9 cellular contexts compared by ENCODE assay signal in genomic region chr17:47732399-47733046, GRCh38. TPM values are rescaled to one million over a fixed set of nuclear protein-coding genes. Genes with fewer than 3 reads are reported as not detected.
DNase-seq lines count a peak whose midpoint lies in the region; ATAC-seq lines count a peak whose summit lies in the region.
"Had no signal": no experiment of that assay in that cellular context is flagged by ENCODE, and none has a peak within 500 bp of the region (broad histone marks: within the 10 kb centered on the region; RNA-seq: fewer than 3 reads in every experiment).

No MANE protein-coding gene starts in this region.

- peaks cover 80% of the 10 kb centered on the region for H3K27me3 ChIP-seq in iPS-20b (ENCODE audit: insufficient read depth, low read length)
- peaks cover 24% of the 10 kb centered on the region for H3K27me3 ChIP-seq in thymus (ENCODE audit: control insufficient read depth, insufficient read depth)

- no peaks in the 10 kb centered on the region for H3K36me3 ChIP-seq in iPS-20b (ENCODE audit: insufficient read depth, low read depth, low read length)
- H3K36me3 ChIP-seq in thymus (ENCODE audit: control insufficient read depth, insufficient read depth) = no peaks in the 10 kb centered on the region

- DNase-seq in activated gamma-delta T cell treated with Interleukin-2 at 50 U/mL for 16 hours = peak; percentile 6
- no peak for DNase-seq in activated gamma-delta T cell (lab: John Stamatoyannopoulos, UW)
- peak; percentile 65 for DNase-seq in activated CD8-positive, alpha-beta memory T cell treated with anti-CD3 and anti-CD28 coated beads, Interleukin-2, amount 50 U/mL, for 48 hours
- DNase-seq in NCI-H82 treated with DMSO at 0.1 percent for 48 hours (lab: John Stamatoyannopoulos, UW; ENCODE audit: unreplicated experiment) = no peak

- no peaks in the 10 kb centered on the region for H3K9me3 ChIP-seq in iPS-20b (ENCODE audit: insufficient read depth, low read depth, low read length)
- H3K9me3 ChIP-seq in thymus (ENCODE audit: control insufficient read depth) = no peaks in the 10 kb centered on the region

- H3K27ac ChIP-seq in iPS-20b (ENCODE audit: low read length) (no peak overlapping the region), thymus (ENCODE audit: low read depth) (no peak overlapping the region)

- WGBS in thymus = 64% methylated on average over 12 of the region's 12 CpGs

- H3K9ac ChIP-seq in iPS-20b (ENCODE audit: low read depth, low read length) = no peak overlapping the region

- H3K4me3 ChIP-seq in iPS-20b (ENCODE audit: low read length) (peak overlapping the region; percentile 70; the same call in 1 of the 2 replicates), thymus (ENCODE audit: low read length) (peak overlapping the region; percentile 46)

- H3K4me1 ChIP-seq in iPS-20b (ENCODE audit: insufficient read depth, low read length) (peaks cover 3% of the 10 kb centered on the region; the same call in 1 of the 2 replicates), thymus (ENCODE audit: control insufficient read depth, insufficient read depth, low read length) (peaks cover 13% of the 10 kb centered on the region)

- no peak for ATAC-seq in GM18519 (IDR thresholded peaks at IDR 0.05; ENCODE audit: low FRiP score, unreplicated experiment)
- no peak for ATAC-seq in HG02884 (IDR thresholded peaks at IDR 0.05; ENCODE audit: unreplicated experiment)

RNA-seq across cellular contexts. Expression of gene TBX21, which starts 0.5 kb away (rescaled TPM):
- polyA plus RNA-seq in thymus = 1.6 TPM
- polyA plus RNA-seq: fibroblast of lung had no signal

RNA-seq across cellular contexts. Expression of gene TBKBP1, which starts 38.6 kb away (rescaled TPM):
- 9.5 TPM for polyA plus RNA-seq in thymus

Comparison
In these comparisons a context has a peak if more than half of its experiments do, and no peak if none do; other contexts are left out.
1. DNase-seq: peak in activated gamma-delta T cell treated with Interleukin-2 at 50 U/mL for 16 hours (single experiment) and activated CD8-positive, alpha-beta memory T cell treated with anti-CD3 and anti-CD28 coated beads, Interleukin-2, amount 50 U/mL, for 48 hours (single experiment); none in activated gamma-delta T cell (single experiment) and NCI-H82 treated with DMSO at 0.1 percent for 48 hours (single experiment).